11 cellular contexts compared by ENCODE assay signal in genomic region chr2:127277028-127277427, GRCh38. TPM values are rescaled to one million over a fixed set of nuclear protein-coding genes. Genes with fewer than 3 reads are reported as not detected.
DNase-seq lines count a peak whose midpoint lies in the region; ATAC-seq and TF ChIP-seq lines count a peak whose summit lies in the region.
"Had no signal": no experiment of that assay in that cellular context is flagged by ENCODE, and none has a peak within 500 bp of the region (broad histone marks: within the 10 kb centered on the region; RNA-seq: fewer than 3 reads in every experiment).

No MANE protein-coding gene starts in this region.

- no peak for DNase-seq in GM23338 (ENCODE audit: low spot score)
- peak; percentile 11 for DNase-seq in osteocyte (ENCODE audit: extremely low spot score, unreplicated experiment)
- no peak for DNase-seq in Kasumi-1 (lab: John Stamatoyannopoulos, UW)
- DNase-seq in EL, result no peak
- DNase-seq in uterus, result no peak
- DNase-seq: H7, NCI-H82 had no signal

- H3K27ac Mint-ChIP-seq in GM23338 (no peak overlapping the region), osteocyte (ENCODE audit: unreplicated experiment) (no peak overlapping the region)
- H3K27ac Mint-ChIP-seq: T-helper 1 cell treated with Interleukin-12 subunit alpha and Interleukin-12 subunit beta and Interleukin-4 antibody, amounts not matched to agents 30 μg/mL and 1 μg/mL, for 36 hours had no signal

- H3K4me1 ChIP-seq in GM23338 (ENCODE audit: insufficient read depth), result no peaks in the 10 kb centered on the region
- no peaks in the 10 kb centered on the region for H3K4me1 ChIP-seq in uterus

- H2AFZ ChIP-seq in GM23338, result no peak overlapping the region

- H3K79me2 ChIP-seq in GM23338 (replicated peaks; ENCODE audit: insufficient read depth), result peaks cover 8% of the 10 kb centered on the region

- ATAC-seq in GM19328 (IDR thresholded peaks at IDR 0.05; ENCODE audit: unreplicated experiment) (peak; percentile 63), GM23338 (no peak), HG03520 (IDR thresholded peaks at IDR 0.05; ENCODE audit: unreplicated experiment) (peak; percentile 67)

- no peak overlapping the region for H3K4me2 ChIP-seq in GM23338

- no peaks in the 10 kb centered on the region for H3K9me2 ChIP-seq in GM23338 (ENCODE audit: insufficient read depth)

- no peaks in the 10 kb centered on the region for H3K9me3 ChIP-seq in uterus
- H3K9me3 ChIP-seq: suprapubic skin had no signal

- H3K27me3 ChIP-seq in GM23338 (ENCODE audit: insufficient read depth) (no peaks in the 10 kb centered on the region), uterus (no peaks in the 10 kb centered on the region)
- H3K27me3 ChIP-seq: suprapubic skin had no signal

- no peak for TF ChIP-seq POLR2A in uterus (IDR thresholded peaks at IDR 0.05)

- H3F3A ChIP-seq in GM23338 (replicated peaks; ENCODE audit: low read depth), result no peaks in the 10 kb centered on the region

- H3K36me3 ChIP-seq in GM23338 (ENCODE audit: insufficient read depth) (peaks cover 34% of the 10 kb centered on the region), uterus (no peaks in the 10 kb centered on the region)

- H3K27ac ChIP-seq in GM23338 (ENCODE audit: low read depth), result 0 out of 2 replicates have a peak overlapping the region, but pooled peaks have one; percentile 6
- H3K27ac ChIP-seq in uterus, result no peak overlapping the region
- H3K27ac ChIP-seq: suprapubic skin had no signal

- peaks cover 86% of the 10 kb centered on the region for H3K36me3 Mint-ChIP-seq in GM23338 (ENCODE audit: low read depth)
- peaks cover 64% of the 10 kb centered on the region for H3K36me3 Mint-ChIP-seq in osteocyte (ENCODE audit: unreplicated experiment)

- H4K20me1 ChIP-seq in GM23338 (replicated peaks; ENCODE audit: insufficient read depth), result peaks cover 3% of the 10 kb centered on the region

- no peaks in the 10 kb centered on the region for H3K4me1 Mint-ChIP-seq in GM23338
- no peaks in the 10 kb centered on the region for H3K4me1 Mint-ChIP-seq in osteocyte (ENCODE audit: unreplicated experiment)

- H3K27me3 Mint-ChIP-seq in GM23338 (ENCODE audit: insufficient read depth, low read depth, poor library complexity) (peaks cover 3% of the 10 kb centered on the region), osteocyte (ENCODE audit: unreplicated experiment) (no peaks in the 10 kb centered on the region)

- TF ChIP-seq CTCF in GM23338 (conservative IDR thresholded peaks at IDR 0.05; ENCODE audit: low read depth in 2 of 2), result no peak
- TF ChIP-seq CTCF in osteocyte (IDR thresholded peaks at IDR 0.05), result no peak
- no peak for TF ChIP-seq CTCF in uterus (IDR thresholded peaks at IDR 0.05)

- intact Hi-C loops in uterus (cut with DNase I; ENCODE audit: low total_unique reads), result no loop called here

- no peaks in the 10 kb centered on the region for H3K9me3 Mint-ChIP-seq in GM23338
- no peaks in the 10 kb centered on the region for H3K9me3 Mint-ChIP-seq in osteocyte (ENCODE audit: unreplicated experiment)
- H3K9me3 Mint-ChIP-seq: T-helper 1 cell treated with Interleukin-12 subunit alpha and Interleukin-12 subunit beta and Interleukin-4 antibody, amounts not matched to agents 30 μg/mL and 1 μg/mL, for 36 hours had no signal

- no peak overlapping the region for H3K4me3 ChIP-seq in GM23338
- no peak overlapping the region for H3K4me3 ChIP-seq in uterus
- H3K4me3 ChIP-seq: suprapubic skin had no signal

- H3K4me3 Mint-ChIP-seq in GM23338 (no peak overlapping the region), osteocyte (ENCODE audit: unreplicated experiment) (no peak overlapping the region)
- H3K4me3 Mint-ChIP-seq: T-helper 1 cell treated with Interleukin-12 subunit alpha and Interleukin-12 subunit beta and Interleukin-4 antibody, amounts not matched to agents 30 μg/mL and 1 μg/mL, for 36 hours had no signal

TF ChIP-seq in GM23338, 12 proteins besides CTCF, POLR2A, EP300 and RAD21:
- TF ChIP-seq POLR2AphosphoS5 (IDR thresholded peaks at IDR 0.05; ENCODE audit: low read depth) (no peak), NANOG (IDR thresholded peaks at IDR 0.05; ENCODE audit: borderline replicate concordance) (no peak)

RNA-seq across cellular contexts. Expression of gene ERCC3, which starts 16.9 kb away (rescaled TPM):
- total RNA-seq in GM23338 (2014; rRNA removed; shearing (Covaris generic)), result 42.5 and 62.7 TPM in 2 replicates
- polyA plus RNA-seq in GM23338 (2016; fragmentation: Nextera tagmentation; extraction: Ambion mirVana), result 34.9 and 35.1 TPM in 2 replicates
- 47.8 and 50.3 TPM in 2 replicates for total RNA-seq in osteocyte
- 100 to 1,000 TPM in 1 of 4 donors, 10 to 100 TPM in 3; 47.6 to 153 (median 57.5) TPM for total RNA-seq in uterus

RNA-seq across cellular contexts. Expression of gene CYP27C1, which starts 56.9 kb away (rescaled TPM):
- 2.9 and 3.0 TPM in 2 replicates for total RNA-seq in GM23338 (2014; rRNA removed; shearing (Covaris generic))
- 1.1 and 1.8 TPM in 2 replicates for polyA plus RNA-seq in GM23338 (2016; fragmentation: Nextera tagmentation; extraction: Ambion mirVana)
- total RNA-seq in osteocyte, result 21.9 and 24.9 TPM in 2 replicates
- 1 to 10 TPM in 2 of 4 donors, not detected in 2; 1.2 to 7.1 TPM for total RNA-seq in uterus
